Comparison of ENCODE assay signal across 14 cellular contexts in the genomic region with DNA sequence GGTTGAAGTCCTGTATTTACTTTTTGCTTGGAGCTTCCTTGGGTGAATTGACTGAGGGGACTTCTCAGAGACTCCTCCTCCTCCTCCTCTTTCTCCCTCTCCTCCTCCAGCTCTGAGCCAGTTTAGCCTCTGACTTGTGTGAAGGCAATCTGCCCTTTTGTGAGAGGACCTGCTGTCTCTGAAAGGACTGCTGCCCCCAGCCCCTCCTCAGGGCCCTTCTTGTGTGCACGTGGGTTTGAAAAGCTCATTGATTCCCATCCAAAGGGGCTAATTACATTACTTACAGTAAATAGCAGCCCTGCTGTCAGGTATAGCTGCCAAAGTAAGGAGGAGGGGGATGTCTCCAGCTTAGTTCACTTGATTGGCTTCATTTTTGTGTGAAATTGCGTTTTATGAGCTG. TPM values are rescaled to one million over a fixed set of nuclear protein-coding genes. Genes with fewer than 3 reads are reported as not detected.
A peak's percentile ranks its signal among the peaks of the same experiment; 100 is the strongest.
DNase-seq lines count a peak whose midpoint lies in the region; ATAC-seq and TF ChIP-seq lines count a peak whose summit lies in the region.
"Had no signal": no experiment of that assay in that cellular context is flagged by ENCODE, and none has a peak within 500 bp of the region (broad histone marks: within the 10 kb centered on the region; RNA-seq: fewer than 3 reads in every experiment).

No MANE protein-coding gene starts in this region.

- H3K4me3 ChIP-seq in HUES64 (ENCODE audit: low read length) (peak overlapping the region; percentile 45), osteoblast (ENCODE audit: insufficient read depth, low read length) (peak overlapping the region; percentile 78)

- no peak for TF ChIP-seq CTCF in WTC11 (IDR thresholded peaks at IDR 0.05)
- no peak for TF ChIP-seq CTCF in osteoblast (IDR thresholded peaks at IDR 0.05; ENCODE audit: extremely low read depth, low read depth, low read length)

- peaks cover 2% of the 10 kb centered on the region for H3K36me3 Mint-ChIP-seq in activated CD8-positive, alpha-beta memory T cell treated with anti-CD3 and anti-CD28 coated beads, Interleukin-2, amount 10 ng/mL, durations not matched to agents 7 days and 5 days
- H3K36me3 Mint-ChIP-seq in WTC11: no peaks in the 10 kb centered on the region; the same call in 1 of the 2 replicates
- peaks cover 3% of the 10 kb centered on the region for H3K36me3 Mint-ChIP-seq in activated T-helper 1 cell treated with anti-CD3 and anti-CD28 coated beads, Interleukin-12 subunit alpha, Interleukin-12 subunit beta, Interleukin-2, Interleukin-4 antibody, amounts not matched to agents 30 ng/mL and 10 ng/mL and 1 ng/mL, durations not matched to agents 14 hours and 24 hours and 36 hours (ENCODE audit: low read depth)

- CTCF ChIA-PET in activated CD8-positive, alpha-beta memory T cell treated with anti-CD3 and anti-CD28 coated beads, Interleukin-2, amount 10 ng/mL, durations not matched to agents 7 days and 5 days (lab: Charles Lee): interaction anchor here (1.1 to 9.6 kb wide), 6 partner anchors 9 to 394 kb away, joined by 3 to 50 read pairs (median 4); a partner anchor contains a TSS
- CTCF ChIA-PET in WTC11 (lab: Charles Lee): interaction anchor here (0.6 to 2.4 kb wide), 14 partner anchors 9 to 389 kb away, joined by 3 to 11 read pairs (median 4); a partner anchor contains a TSS

- H3K9me3 ChIP-seq in HUES64 (ENCODE audit: insufficient read depth, low read depth, low read length) (no peaks in the 10 kb centered on the region), osteoblast (ENCODE audit: low read depth, low read length) (no peaks in the 10 kb centered on the region)
- H3K9me3 ChIP-seq: tibial artery had no signal

- H3K27me3 ChIP-seq in HUES64 (ENCODE audit: insufficient read depth, low read length) (peaks cover 100% of the 10 kb centered on the region), osteoblast (ENCODE audit: insufficient read depth, low read length) (peaks cover 84% of the 10 kb centered on the region)

- intact Hi-C loops in activated T-helper 1 cell treated with anti-CD3 and anti-CD28 coated beads, Interleukin-12 subunit alpha, Interleukin-12 subunit beta, Interleukin-2, Interleukin-4 antibody, amounts not matched to agents 30 ng/mL and 10 ng/mL and 1 ng/mL, durations not matched to agents 14 hours and 24 hours and 36 hours (cut with micrococcal nuclease): no loop called here

- H3K27ac ChIP-seq in HUES64 (ENCODE audit: low read depth, low read length): no peak overlapping the region
- no peak overlapping the region for H3K27ac ChIP-seq in osteoblast (ENCODE audit: low read depth, low read length)
- H3K27ac ChIP-seq: BLaER1 treated with 17β-estradiol and CSF1 and Interleukin-3, amounts not matched to agents 10 nM and 100 nM; tibial artery had no signal

- H3K4me3 Mint-ChIP-seq in activated CD8-positive, alpha-beta memory T cell treated with anti-CD3 and anti-CD28 coated beads, Interleukin-2, amount 10 ng/mL, durations not matched to agents 7 days and 5 days: peak overlapping the region; percentile 71
- H3K4me3 Mint-ChIP-seq in WTC11: peak overlapping the region; percentile 82
- no peak overlapping the region for H3K4me3 Mint-ChIP-seq in activated T-helper 1 cell treated with anti-CD3 and anti-CD28 coated beads, Interleukin-12 subunit alpha, Interleukin-12 subunit beta, Interleukin-2, Interleukin-4 antibody, amounts not matched to agents 30 ng/mL and 10 ng/mL and 1 ng/mL, durations not matched to agents 14 hours and 24 hours and 36 hours
- H3K4me3 Mint-ChIP-seq: T-helper 1 cell treated with Interleukin-12 subunit alpha and Interleukin-12 subunit beta and Interleukin-4 antibody, amounts not matched to agents 30 μg/mL and 1 μg/mL, for 36 hours had no signal

- H4K20me1 ChIP-seq in osteoblast (ENCODE audit: insufficient read depth, low read length): no peaks in the 10 kb centered on the region

- DNase-seq in activated CD8-positive, alpha-beta memory T cell treated with anti-CD3 and anti-CD28 coated beads, Interleukin-2, amount 10 ng/mL, durations not matched to agents 7 days and 5 days: no peak
- DNase-seq in activated CD8-positive, alpha-beta memory T cell treated with anti-CD3 and anti-CD28 coated beads, Interleukin-2, amount 50 U/mL, for 4 hours: no peak
- DNase-seq in WTC11 (ENCODE audit: low spot score) (no peak), osteoblast (ENCODE audit: insufficient read length, low spot score, missing footprints) (peak; percentile 59)
- no peak for DNase-seq in activated T-helper 1 cell treated with anti-CD3 and anti-CD28 coated beads, Interleukin-12 subunit alpha, Interleukin-12 subunit beta, Interleukin-2, Interleukin-4 antibody, amounts not matched to agents 30 ng/mL and 10 ng/mL and 1 ng/mL, durations not matched to agents 14 hours and 24 hours and 36 hours (ENCODE audit: low spot score)
- DNase-seq: hippocampal formation had no signal

- no peaks in the 10 kb centered on the region for H3K79me2 ChIP-seq in osteoblast (ENCODE audit: insufficient read depth, low read length)

- WGBS in HUES64: 5% methylated on average over 2 of the region's 2 CpGs

- H3K9me3 Mint-ChIP-seq in activated CD8-positive, alpha-beta memory T cell treated with anti-CD3 and anti-CD28 coated beads, Interleukin-2, amount 10 ng/mL, durations not matched to agents 7 days and 5 days (ENCODE audit: low read depth): no peaks in the 10 kb centered on the region
- no peaks in the 10 kb centered on the region for H3K9me3 Mint-ChIP-seq in WTC11
- H3K9me3 Mint-ChIP-seq in activated T-helper 1 cell treated with anti-CD3 and anti-CD28 coated beads, Interleukin-12 subunit alpha, Interleukin-12 subunit beta, Interleukin-2, Interleukin-4 antibody, amounts not matched to agents 30 ng/mL and 10 ng/mL and 1 ng/mL, durations not matched to agents 14 hours and 24 hours and 36 hours: no peaks in the 10 kb centered on the region
- H3K9me3 Mint-ChIP-seq: T-helper 1 cell treated with Interleukin-12 subunit alpha and Interleukin-12 subunit beta and Interleukin-4 antibody, amounts not matched to agents 30 μg/mL and 1 μg/mL, for 36 hours had no signal

- peaks cover 40% of the 10 kb centered on the region for H3K4me1 ChIP-seq in HUES64 (ENCODE audit: insufficient read depth, low read length)
- peaks cover 30% of the 10 kb centered on the region for H3K4me1 ChIP-seq in osteoblast (ENCODE audit: insufficient read depth, low read length)

- H3K4me1 Mint-ChIP-seq in activated CD8-positive, alpha-beta memory T cell treated with anti-CD3 and anti-CD28 coated beads, Interleukin-2, amount 10 ng/mL, durations not matched to agents 7 days and 5 days: peaks cover 73% of the 10 kb centered on the region
- H3K4me1 Mint-ChIP-seq in WTC11: peaks cover 94% of the 10 kb centered on the region
- peaks cover 73% of the 10 kb centered on the region for H3K4me1 Mint-ChIP-seq in activated T-helper 1 cell treated with anti-CD3 and anti-CD28 coated beads, Interleukin-12 subunit alpha, Interleukin-12 subunit beta, Interleukin-2, Interleukin-4 antibody, amounts not matched to agents 30 ng/mL and 10 ng/mL and 1 ng/mL, durations not matched to agents 14 hours and 24 hours and 36 hours (ENCODE audit: low read depth)

- peaks cover 98% of the 10 kb centered on the region for H3K27me3 Mint-ChIP-seq in activated CD8-positive, alpha-beta memory T cell treated with anti-CD3 and anti-CD28 coated beads, Interleukin-2, amount 10 ng/mL, durations not matched to agents 7 days and 5 days
- peaks cover 100% of the 10 kb centered on the region for H3K27me3 Mint-ChIP-seq in WTC11 (ENCODE audit: low read depth)
- peaks cover 95% of the 10 kb centered on the region for H3K27me3 Mint-ChIP-seq in activated T-helper 1 cell treated with anti-CD3 and anti-CD28 coated beads, Interleukin-12 subunit alpha, Interleukin-12 subunit beta, Interleukin-2, Interleukin-4 antibody, amounts not matched to agents 30 ng/mL and 10 ng/mL and 1 ng/mL, durations not matched to agents 14 hours and 24 hours and 36 hours (ENCODE audit: insufficient read depth)

- POLR2A ChIA-PET in WTC11 (lab: Charles Lee): interaction anchor here (1.9 kb wide), 1 partner anchor 13 kb away, joined by 6 read pairs; a partner anchor contains a TSS

- H3K36me3 ChIP-seq in HUES64 (ENCODE audit: insufficient read depth, low read length) (no peaks in the 10 kb centered on the region), osteoblast (ENCODE audit: insufficient read depth, low read length) (no peaks in the 10 kb centered on the region)
- H3K36me3 ChIP-seq: BLaER1 treated with 17β-estradiol and CSF1 and Interleukin-3, amounts not matched to agents 10 nM and 100 nM; tibial artery had no signal

- H3K27ac Mint-ChIP-seq in activated CD8-positive, alpha-beta memory T cell treated with anti-CD3 and anti-CD28 coated beads, Interleukin-2, amount 10 ng/mL, durations not matched to agents 7 days and 5 days: no peak overlapping the region
- H3K27ac Mint-ChIP-seq in WTC11: no peak overlapping the region
- H3K27ac Mint-ChIP-seq in activated T-helper 1 cell treated with anti-CD3 and anti-CD28 coated beads, Interleukin-12 subunit alpha, Interleukin-12 subunit beta, Interleukin-2, Interleukin-4 antibody, amounts not matched to agents 30 ng/mL and 10 ng/mL and 1 ng/mL, durations not matched to agents 14 hours and 24 hours and 36 hours: no peak overlapping the region
- H3K27ac Mint-ChIP-seq: T-helper 1 cell treated with Interleukin-12 subunit alpha and Interleukin-12 subunit beta and Interleukin-4 antibody, amounts not matched to agents 30 μg/mL and 1 μg/mL, for 36 hours had no signal

- peak overlapping the region; percentile 95 for H3K4me2 ChIP-seq in osteoblast (ENCODE audit: insufficient read depth, low read length)

- no peak overlapping the region for H3K9ac ChIP-seq in HUES64 (ENCODE audit: low read depth, low read length)
- H3K9ac ChIP-seq: BLaER1 treated with 17β-estradiol and CSF1 and Interleukin-3, amounts not matched to agents 10 nM and 100 nM had no signal

- no peak for ATAC-seq in activated CD8-positive, alpha-beta memory T cell treated with anti-CD3 and anti-CD28 coated beads, Interleukin-2, amount 10 ng/mL, durations not matched to agents 7 days and 5 days
- ATAC-seq in WTC11 (no peak), GM21367 (IDR thresholded peaks at IDR 0.05; ENCODE audit: unreplicated experiment) (no peak), GM21526 (IDR thresholded peaks at IDR 0.05; ENCODE audit: low FRiP score, unreplicated experiment) (no peak)

- H2AFZ ChIP-seq in osteoblast (ENCODE audit: low read length): peak overlapping the region; percentile 96

RNA-seq across cellular contexts. Expression of a gene that starts 2.0 kb away (rescaled TPM):
- total RNA-seq in activated CD8-positive, alpha-beta memory T cell treated with anti-CD3 and anti-CD28 coated beads, Interleukin-2, amount 10 ng/mL, durations not matched to agents 7 days and 5 days: under 1 TPM in 1 of 2 experiments, not detected in 1; 0.42 TPM
- 0.10 TPM for polyA plus RNA-seq in HUES64 (2013, experiment 1 of 2)
- polyA plus RNA-seq in HUES64 (2013, experiment 2 of 2): 0.19 TPM
- total RNA-seq in WTC11 (2021): not detected in 3 replicates
- 0.59 and 1.8 TPM in 2 replicates for total RNA-seq in osteoblast
- total RNA-seq in activated T-helper 1 cell treated with anti-CD3 and anti-CD28 coated beads, Interleukin-12 subunit alpha, Interleukin-12 subunit beta, Interleukin-2, Interleukin-4 antibody, amounts not matched to agents 30 ng/mL and 10 ng/mL and 1 ng/mL, durations not matched to agents 14 hours and 24 hours and 36 hours: not detected in 2 replicates
- total RNA-seq: activated CD8-positive, alpha-beta memory T cell treated with anti-CD3 and anti-CD28 coated beads for 36 hours; lung microvascular endothelial cell had no signal

RNA-seq across cellular contexts. Expression of a gene that starts 12.8 kb away (rescaled TPM):
- total RNA-seq in activated CD8-positive, alpha-beta memory T cell treated with anti-CD3 and anti-CD28 coated beads, Interleukin-2, amount 10 ng/mL, durations not matched to agents 7 days and 5 days: 1 to 10 TPM in 1 of 2 experiments, under 1 TPM in 1; 0.55 to 2.5 TPM
- 2.8 TPM for polyA plus RNA-seq in HUES64 (2013, experiment 1 of 2)
- polyA plus RNA-seq in HUES64 (2013, experiment 2 of 2): 3.8 TPM
- total RNA-seq in WTC11 (2021): 0.33 to 0.89 TPM (median 0.73 TPM) in 3 replicates
- total RNA-seq in osteoblast: 6.5 and 9.7 TPM in 2 replicates
- 0.81 and 1.3 TPM in 2 replicates for total RNA-seq in activated T-helper 1 cell treated with anti-CD3 and anti-CD28 coated beads, Interleukin-12 subunit alpha, Interleukin-12 subunit beta, Interleukin-2, Interleukin-4 antibody, amounts not matched to agents 30 ng/mL and 10 ng/mL and 1 ng/mL, durations not matched to agents 14 hours and 24 hours and 36 hours
